8 cellular contexts compared by ENCODE assay signal in the genomic region with DNA sequence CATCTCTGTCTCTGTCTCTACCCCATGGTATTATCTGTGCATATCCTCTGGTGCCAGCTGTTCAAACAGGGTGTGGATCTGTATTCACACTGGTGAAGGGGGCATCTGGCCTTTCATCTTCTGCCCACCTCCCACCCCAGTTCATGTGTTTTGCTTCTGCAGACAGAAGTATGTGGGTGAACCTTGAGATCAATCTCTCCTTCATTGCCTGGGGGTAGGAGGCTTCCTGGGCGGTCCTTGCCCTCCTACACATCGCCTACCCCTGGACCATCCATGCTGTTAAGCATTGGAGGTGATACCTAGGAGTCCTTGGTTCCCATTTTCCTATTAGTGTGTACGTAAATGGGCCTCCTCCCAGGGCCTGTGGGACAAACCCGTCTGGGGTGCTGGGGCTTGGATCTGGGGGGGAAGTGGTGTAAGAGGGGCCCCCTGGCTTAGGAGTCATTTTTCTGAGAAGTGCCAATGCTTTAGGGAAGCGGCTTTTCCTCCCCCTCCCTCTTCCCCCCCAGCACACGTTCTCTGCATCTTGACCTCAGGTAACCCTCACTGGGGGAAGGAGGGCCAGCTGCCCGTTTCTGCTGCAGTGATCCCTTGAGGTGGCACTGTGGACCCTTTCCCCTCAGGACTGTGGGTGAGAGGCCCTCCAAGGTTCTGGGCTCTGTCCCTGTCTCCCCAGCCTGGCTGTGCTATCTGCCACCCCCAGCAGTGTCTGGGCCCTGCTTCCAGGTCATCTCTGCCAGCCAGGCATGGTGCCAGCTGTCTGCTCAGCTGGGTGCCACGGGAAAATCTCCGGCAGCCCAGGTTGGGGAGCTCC. TPM values are rescaled to one million over a fixed set of nuclear protein-coding genes. Genes with fewer than 3 reads are reported as not detected.
A peak's percentile ranks its signal among the peaks of the same experiment; 100 is the strongest.
DNase-seq lines count a peak whose midpoint lies in the region; ATAC-seq, FAIRE-seq and TF ChIP-seq lines count a peak whose summit lies in the region.

No MANE protein-coding gene starts in this region.

- H3K4me3 ChIP-seq in pancreas, result peak overlapping the region in 1 of 4 donors; percentile 25

- intact Hi-C loops in pancreas (cut with DNase I), result no loop called here

- H3K27ac ChIP-seq in pancreas, result peak overlapping the region in 3 of 4 donors; percentile 18 to 84 (median 76)

- ATAC-seq in pancreas, result peak; percentile 26 to 46 (median 38)
- no peak for ATAC-seq in HG03469 (IDR thresholded peaks at IDR 0.05; ENCODE audit: unreplicated experiment)
- no peak for ATAC-seq in HG03095 (IDR thresholded peaks at IDR 0.05; ENCODE audit: unreplicated experiment)
- no peak for ATAC-seq in HG02852 (IDR thresholded peaks at IDR 0.05; ENCODE audit: unreplicated experiment)

- no peak for TF ChIP-seq POLR2A in GM12891 (IDR thresholded peaks at IDR 0.05; ENCODE audit: low read depth, low read length)

- peaks cover 36 to 82% (median 74%) of the 10 kb centered on the region in 3 donors for H3K4me1 ChIP-seq in pancreas

- no peak for DNase-seq in GM12891 (ENCODE audit: insufficient read length, low spot score)
- DNase-seq in NCI-H2171 treated with DMSO at 0.1 percent for 48 hours (lab: John Stamatoyannopoulos, UW), result peak; percentile 56
- DNase-seq in cerebellar cortex (ENCODE audit: low spot score), result peak; percentile 66
- peak; percentile 72 to 92 (median 84) for DNase-seq in pancreas
- DNase-seq in kidney tubule cell (ENCODE audit: low spot score), result no peak

- TF ChIP-seq CTCF in pancreas (IDR thresholded peaks at IDR 0.05), result no peak

- 28 to 37% methylated on average over 7 to 9 of the region's 9 CpGs for WGBS in pancreas, 2 donors

- H3K9me3 ChIP-seq in pancreas, result no peaks in the 10 kb centered on the region

- peak; percentile 60 for FAIRE-seq in GM12891 (lab: Jason Lieb, UNC)
- no peak for FAIRE-seq in pancreas (lab: Jason Lieb, UNC)

- no peaks in the 10 kb centered on the region for H3K27me3 ChIP-seq in pancreas

- no peaks in the 10 kb centered on the region for H3K36me3 ChIP-seq in pancreas

TF ChIP-seq in GM12891, 5 proteins besides CTCF, POLR2A, EP300 and RAD21:
- TF ChIP-seq TAF1 (IDR thresholded peaks at IDR 0.05; ENCODE audit: low read depth, low read length), result no peak
- peak; percentile 15; the same call in 1 of the 2 replicates for TF ChIP-seq SPI1 (IDR thresholded peaks at IDR 0.05; ENCODE audit: low read depth, low read length)

RNA-seq across cellular contexts. Expression of a gene that starts 21.2 kb away (rescaled TPM):
- 24.8 TPM for polyA plus RNA-seq in GM12891 (2012; ENCODE audit: low read depth, missing spikeins)
- total RNA-seq in pancreas, result 10 to 100 TPM in 3 of 6 donors, 1 to 10 TPM in 3; 6.8 to 19.7 (median 10.1) TPM
- 10 to 100 TPM; 14.7 to 15.0 TPM for polyA plus RNA-seq in pancreas

RNA-seq across cellular contexts. Expression of a gene that starts 34.3 kb away (rescaled TPM):
- 0.21 TPM for polyA plus RNA-seq in GM12891 (2012; ENCODE audit: low read depth, missing spikeins)
- total RNA-seq in pancreas, result under 1 TPM in 5 of 6 donors, not detected in 1; 0.19 to 0.67 (median 0.40) TPM
- under 1 TPM in 1 of 2 donors, not detected in 1; 0.09 TPM for polyA plus RNA-seq in pancreas

RNA-seq across cellular contexts. Expression of a gene that starts 42.5 kb away (rescaled TPM):
- 21.1 TPM for polyA plus RNA-seq in GM12891 (2012; ENCODE audit: low read depth, missing spikeins)
- total RNA-seq in pancreas, result 1 to 10 TPM in 5 of 6 donors, under 1 TPM in 1; 0.71 to 3.3 (median 2.0) TPM
- 1 to 10 TPM in 1 of 2 donors, under 1 TPM in 1; 0.75 to 1.1 TPM for polyA plus RNA-seq in pancreas

Comparison
In these comparisons a context has a peak if more than half of its experiments do, and no peak if none do; other contexts are left out.
1. DNase-seq: peak in NCI-H2171 treated with DMSO at 0.1 percent for 48 hours (single experiment), cerebellar cortex (single experiment) and pancreas (6 of 6); none in GM12891 (single experiment) and kidney tubule cell (single experiment).
2. ATAC-seq: peak in pancreas (4 of 4); none in HG03469 (single experiment), HG03095 (single experiment) and HG02852 (single experiment).